ENCODE assay signal across 8 cellular contexts in the genomic region with DNA sequence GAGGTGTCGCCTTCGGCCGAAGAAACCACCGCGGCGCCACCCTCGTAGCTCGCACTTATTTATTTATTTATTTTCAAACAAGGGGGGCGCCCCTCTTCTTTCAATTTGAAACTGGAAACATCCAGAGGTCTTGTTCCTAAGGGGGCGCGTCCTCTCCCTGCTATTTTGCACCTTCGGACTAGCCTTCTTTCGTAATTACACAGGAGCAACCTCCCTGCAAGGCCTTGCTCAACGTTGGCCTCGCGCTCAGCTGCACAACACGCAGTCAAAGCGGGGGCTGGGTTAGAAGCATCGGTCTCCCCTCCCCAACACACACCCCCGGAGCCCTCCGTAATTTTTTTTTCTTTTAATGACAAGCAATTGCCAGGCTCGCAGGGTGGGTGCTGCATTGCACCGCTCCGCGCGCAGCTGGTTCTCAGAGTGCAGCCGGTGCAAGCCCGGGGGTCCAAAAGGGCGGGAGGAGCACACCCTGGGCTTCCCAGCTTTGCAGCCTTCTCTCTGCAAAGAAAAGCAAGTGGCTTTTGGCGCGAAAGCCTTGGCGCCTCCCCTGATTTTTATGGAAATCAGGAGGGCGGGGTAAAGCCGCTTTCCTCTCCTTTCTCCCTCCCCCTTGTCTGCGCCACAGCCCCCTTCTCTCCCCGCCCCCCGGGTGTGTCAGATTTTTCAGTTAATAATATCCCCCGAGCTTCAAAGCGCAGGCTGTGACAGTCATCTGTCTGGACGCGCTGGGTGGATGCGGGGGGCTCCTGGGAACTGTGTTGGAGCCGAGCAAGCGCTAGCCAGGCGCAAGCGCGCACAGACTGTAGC. TPM values are rescaled to one million over a fixed set of nuclear protein-coding genes. Genes with fewer than 3 reads are reported as not detected.
A peak's percentile ranks its signal among the peaks of the same experiment; 100 is the strongest.
DNase-seq lines count a peak whose midpoint lies in the region; ATAC-seq lines count a peak whose summit lies in the region.

TSS of gene MYCN (plus strand) at position 697 of the 807 bp plus-strand sequence. CDS start 1,515 bp downstream, outside the sequence.

- peak within 1 kb of the TSS in 1 of 2 experiments; percentile 70 for H3K23ac ChIP-seq in mesenchymal stem cell (ENCODE audit: low read length in 2 of 2)

- no peak within 1 kb of the TSS for H2AK5ac ChIP-seq in mesenchymal stem cell (ENCODE audit: low read length, severe bottlenecking)

- ATAC-seq in GM21381 (IDR thresholded peaks at IDR 0.05; ENCODE audit: unreplicated experiment) (peak; percentile 24), HG03457 (IDR thresholded peaks at IDR 0.05; ENCODE audit: unreplicated experiment) (no peak)
- no peak for ATAC-seq in stimulated activated memory B cell treated with anti-CD40 and anti-IgM and Interleukin-4, amounts not matched to agents 10 μg/mL and 1 μg/mL and 100 μg/mL, for 72 hours

- peaks cover 82% of the 10 kb centered on the region for H3K27me3 Mint-ChIP-seq in stimulated activated memory B cell treated with anti-CD40 and anti-IgM and Interleukin-4, amounts not matched to agents 10 μg/mL and 1 μg/mL and 100 μg/mL, for 72 hours

- peaks cover 44% of the 10 kb centered on the region for H3K4me1 ChIP-seq in BLaER1
- H3K4me1 ChIP-seq in endocrine pancreas (ENCODE audit: control insufficient read depth, insufficient read depth, low read length) = no peaks in the 10 kb centered on the region
- H3K4me1 ChIP-seq in mesenchymal stem cell (ENCODE audit: control insufficient read depth, insufficient read depth, low read depth, low read length) = peaks cover 34% of the 10 kb centered on the region

- H3K9me3 ChIP-seq in BLaER1 (no peaks in the 10 kb centered on the region), endocrine pancreas (ENCODE audit: control insufficient read depth, low read length) (no peaks in the 10 kb centered on the region), mesenchymal stem cell (ENCODE audit: control insufficient read depth, low read length) (no peaks in the 10 kb centered on the region)

- H3K36me3 ChIP-seq in BLaER1 (no peaks in the 10 kb centered on the region), endocrine pancreas (ENCODE audit: control insufficient read depth, insufficient read depth, low read length) (no peaks in the 10 kb centered on the region), mesenchymal stem cell (ENCODE audit: control insufficient read depth in 1 of 2, insufficient read depth in 2 of 2, low read depth in 1 of 2, low read length in 2 of 2) (peaks cover 0 to 3% of the 10 kb centered on the region in 2 experiments)

- H3K9ac ChIP-seq in BLaER1 = peak within 1 kb of the TSS; percentile 70; the same call in 1 of the 2 replicates
- peak within 1 kb of the TSS; percentile 39 for H3K9ac ChIP-seq in endocrine pancreas (ENCODE audit: control insufficient read depth, insufficient read depth, low read length)
- H3K9ac ChIP-seq in mesenchymal stem cell (ENCODE audit: low read length) = no peak within 1 kb of the TSS

- no peak within 1 kb of the TSS for H3K4ac ChIP-seq in mesenchymal stem cell (ENCODE audit: low read depth in 1 of 2, low read length in 2 of 2)

- DNase-seq in NCI-H146 (lab: John Stamatoyannopoulos, UW) (peak; percentile 86), mesenchymal stem cell (peak; percentile 50)
- peak; percentile 18 to 22 for DNase-seq in activated CD4-positive, alpha-beta T cell treated with anti-CD3 and anti-CD28 coated beads for 4 hours

- no peaks in the 10 kb centered on the region for H3K36me3 Mint-ChIP-seq in stimulated activated memory B cell treated with anti-CD40 and anti-IgM and Interleukin-4, amounts not matched to agents 10 μg/mL and 1 μg/mL and 100 μg/mL, for 72 hours

- no peak within 1 kb of the TSS for H4K91ac ChIP-seq in mesenchymal stem cell (ENCODE audit: low read length)

- H2BK12ac ChIP-seq in mesenchymal stem cell (ENCODE audit: low read length in 2 of 2) = no peak within 1 kb of the TSS

- H2AFZ ChIP-seq in mesenchymal stem cell (ENCODE audit: low read depth, low read length) = no peak within 1 kb of the TSS

- H2BK120ac ChIP-seq in mesenchymal stem cell (ENCODE audit: low read depth, low read length) = no peak within 1 kb of the TSS

- no peak within 1 kb of the TSS for H4K8ac ChIP-seq in mesenchymal stem cell (ENCODE audit: low read length)

- no peak within 1 kb of the TSS for H3K18ac ChIP-seq in mesenchymal stem cell (ENCODE audit: low read depth in 1 of 2, low read length in 2 of 2)

- H3K27ac ChIP-seq in BLaER1 = peak within 1 kb of the TSS; percentile 49; the same call in 1 of the 2 replicates
- no peak within 1 kb of the TSS for H3K27ac ChIP-seq in mesenchymal stem cell (ENCODE audit: low read length, poor library complexity, severe bottlenecking)

- H3K4me3 Mint-ChIP-seq in stimulated activated memory B cell treated with anti-CD40 and anti-IgM and Interleukin-4, amounts not matched to agents 10 μg/mL and 1 μg/mL and 100 μg/mL, for 72 hours = peak within 1 kb of the TSS; percentile 56

- under 1% methylated on average over 44 of the region's 47 CpGs for WGBS in mesenchymal stem cell

- H3K4me3 ChIP-seq in BLaER1 (peak within 1 kb of the TSS; percentile 71), endocrine pancreas (ENCODE audit: control insufficient read depth, insufficient read depth, low read length) (peak within 1 kb of the TSS; percentile 27), mesenchymal stem cell (ENCODE audit: insufficient read depth in 1 of 2, low read depth in 1 of 2, low read length in 2 of 2) (peak within 1 kb of the TSS; percentile 55 to 65)

- H3K27me3 ChIP-seq in BLaER1 (peaks cover 33% of the 10 kb centered on the region), endocrine pancreas (ENCODE audit: control insufficient read depth, insufficient read depth, low read length) (no peaks in the 10 kb centered on the region), mesenchymal stem cell (ENCODE audit: control insufficient read depth in 1 of 2, insufficient read depth in 1 of 2, low read length in 2 of 2) (peaks cover 72 to 80% of the 10 kb centered on the region in 2 experiments)

- H3K14ac ChIP-seq in mesenchymal stem cell (ENCODE audit: low read length in 2 of 2) = no peak within 1 kb of the TSS

- H3K4me1 Mint-ChIP-seq in stimulated activated memory B cell treated with anti-CD40 and anti-IgM and Interleukin-4, amounts not matched to agents 10 μg/mL and 1 μg/mL and 100 μg/mL, for 72 hours = peaks cover 28% of the 10 kb centered on the region

- H3K9me3 Mint-ChIP-seq in stimulated activated memory B cell treated with anti-CD40 and anti-IgM and Interleukin-4, amounts not matched to agents 10 μg/mL and 1 μg/mL and 100 μg/mL, for 72 hours = no peaks in the 10 kb centered on the region

- H3K4me2 ChIP-seq in BLaER1 (peak within 1 kb of the TSS; percentile 100), mesenchymal stem cell (ENCODE audit: low read length, poor library complexity, severe bottlenecking) (peak within 1 kb of the TSS; percentile 95)

- H2BK15ac ChIP-seq in mesenchymal stem cell (ENCODE audit: low read depth, poor library complexity, severe bottlenecking) = no peak within 1 kb of the TSS

- peaks cover 3% of the 10 kb centered on the region for H3K79me1 ChIP-seq in mesenchymal stem cell (replicated peaks; ENCODE audit: low read length, poor library complexity, severe bottlenecking)

- peaks cover 31% of the 10 kb centered on the region for H4K20me1 ChIP-seq in BLaER1

- no peak within 1 kb of the TSS for H2BK5ac ChIP-seq in mesenchymal stem cell (ENCODE audit: low read depth, low read length, poor library complexity, severe bottlenecking)

- H3K27ac Mint-ChIP-seq in stimulated activated memory B cell treated with anti-CD40 and anti-IgM and Interleukin-4, amounts not matched to agents 10 μg/mL and 1 μg/mL and 100 μg/mL, for 72 hours = no peak within 1 kb of the TSS

RNA-seq across cellular contexts. Expression of gene MYCN, which starts in this region (rescaled TPM):
- polyA plus RNA-seq in mesenchymal stem cell (2013, experiment 1 of 2) = 0.36 TPM
- polyA plus RNA-seq in mesenchymal stem cell (2013, experiment 2 of 2) = 0.36 TPM

Comparison
In these comparisons a context has a peak if more than half of its experiments do, and no peak if none do; other contexts are left out.
1. DNase-seq: peak in every context shown above with its lines; median percentile 86 in NCI-H146; 50 in mesenchymal stem cell; 20 in activated CD4-positive, alpha-beta T cell treated with anti-CD3 and anti-CD28 coated beads for 4 hours.